ENCODE assay signal across 1 cellular context in the genomic region with DNA sequence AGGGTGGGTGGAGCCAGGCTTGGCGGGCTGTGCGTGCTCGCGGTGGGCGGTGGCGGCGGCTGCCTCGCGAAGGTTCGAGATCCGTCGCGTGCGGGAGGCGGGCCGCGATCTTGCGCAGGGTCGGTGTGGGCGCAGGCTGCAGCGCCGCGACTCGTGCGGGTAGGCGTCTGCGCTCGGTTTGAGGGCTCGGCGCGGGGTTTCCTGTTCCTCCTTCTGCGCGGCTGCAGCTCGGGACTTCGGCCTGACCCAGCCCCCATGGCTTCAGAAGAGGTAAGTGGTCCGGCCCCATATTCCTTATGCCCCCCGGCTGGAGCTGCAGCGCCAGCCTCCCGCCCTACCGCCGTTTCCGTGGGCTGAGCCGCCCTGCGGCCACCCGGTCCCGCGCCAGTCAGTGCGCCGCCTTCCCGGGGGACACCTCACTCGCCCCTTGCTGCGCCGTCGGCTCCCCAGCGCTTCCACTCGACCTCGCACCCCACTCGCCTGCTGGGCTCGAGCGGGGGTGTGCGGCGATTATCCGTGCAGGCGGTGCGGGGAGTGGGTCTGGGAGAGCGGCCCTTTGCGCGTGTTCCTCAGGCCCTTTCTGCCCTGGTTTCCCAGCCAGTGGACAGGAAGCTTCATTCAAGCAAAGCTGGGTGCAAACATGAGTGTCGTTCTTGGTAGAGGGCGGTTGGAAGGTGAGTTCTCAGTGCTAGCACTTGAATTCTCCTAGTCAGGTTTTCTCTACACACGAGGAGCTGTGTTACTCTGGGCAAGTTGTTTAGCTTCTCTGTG.
TF ChIP-seq lines count a peak whose summit lies in the region.

A gene with protein sequence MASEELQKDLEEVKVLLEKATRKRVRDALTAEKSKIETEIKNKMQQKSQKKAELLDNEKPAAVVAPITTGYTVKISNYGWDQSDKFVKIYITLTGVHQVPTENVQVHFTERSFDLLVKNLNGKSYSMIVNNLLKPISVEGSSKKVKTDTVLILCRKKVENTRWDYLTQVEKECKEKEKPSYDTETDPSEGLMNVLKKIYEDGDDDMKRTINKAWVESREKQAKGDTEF (plus strand): TSS at position 22 of the 771 bp plus-strand sequence. CDS start 234 bp downstream, at position 256.

TF ChIP-seq in HepG2, 621 proteins besides CTCF, POLR2A, EP300 and RAD21 (continues in another document):
- TF ChIP-seq, protein P1, sequence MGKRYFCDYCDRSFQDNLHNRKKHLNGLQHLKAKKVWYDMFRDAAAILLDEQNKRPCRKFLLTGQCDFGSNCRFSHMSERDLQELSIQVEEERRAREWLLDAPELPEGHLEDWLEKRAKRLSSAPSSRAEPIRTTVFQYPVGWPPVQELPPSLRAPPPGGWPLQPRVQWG (CRISPR knock-in tag; IDR thresholded peaks at IDR 0.05; ENCODE audit: borderline replicate concordance, low read depth), result no peak
- TF ChIP-seq ZFYVE20 (CRISPR knock-in tag; IDR thresholded peaks at IDR 0.05; ENCODE audit: borderline replicate concordance, low read depth) (peak; percentile 93), ZKSCAN1 (IDR thresholded peaks at IDR 0.05; ENCODE audit: low read length) (no peak), ZNF510 (CRISPR knock-in tag; IDR thresholded peaks at IDR 0.05; ENCODE audit: low read depth) (peak; percentile 99), NFYB (CRISPR knock-in tag; IDR thresholded peaks at IDR 0.05) (peak; percentile 8; the same call in 1 of the 2 replicates), ZSCAN25 (CRISPR knock-in tag; IDR thresholded peaks at IDR 0.05) (peak; percentile 55; the same call in 1 of the 2 replicates), ZNF124 (CRISPR knock-in tag; IDR thresholded peaks at IDR 0.05) (no peak), ZNF205 (CRISPR knock-in tag; IDR thresholded peaks at IDR 0.05) (peak; percentile 34; the same call in 1 of the 2 replicates), STAG1 (CRISPR knock-in tag; IDR thresholded peaks at IDR 0.05) (no peak), ZNF207 (IDR thresholded peaks at IDR 0.05; ENCODE audit: borderline replicate concordance) (no peak), NR1H2 (CRISPR knock-in tag; IDR thresholded peaks at IDR 0.05; ENCODE audit: borderline replicate concordance, low read depth) (0 out of 2 replicates have a peak, but pooled peaks have one; percentile 16), ZNF329 (CRISPR knock-in tag; IDR thresholded peaks at IDR 0.05; ENCODE audit: low read depth) (peak; percentile 78; the same call in 1 of the 2 replicates), RAD51 (IDR thresholded peaks at IDR 0.05; ENCODE audit: borderline replicate concordance) (no peak), NBN (conservative IDR thresholded peaks at IDR 0.05) (no peak), AHR (CRISPR knock-in tag; IDR thresholded peaks at IDR 0.05) (no peak; the same call in none of the 2 replicates), AKAP8 (CRISPR knock-in tag; IDR thresholded peaks at IDR 0.05) (peak; percentile 73; the same call in 1 of the 2 replicates), ZBTB1 (CRISPR knock-in tag; IDR thresholded peaks at IDR 0.05; ENCODE audit: borderline replicate concordance) (no peak), ZBTB8A (CRISPR knock-in tag; IDR thresholded peaks at IDR 0.05; ENCODE audit: borderline replicate concordance, low read depth) (peak; percentile 92; the same call in 1 of the 2 replicates), FOXK2 (IDR thresholded peaks at IDR 0.05) (no peak), BRD4 (CRISPR knock-in tag; IDR thresholded peaks at IDR 0.05) (0 out of 2 replicates have a peak, but pooled peaks have one; percentile 13), ZNF775 (CRISPR knock-in tag; IDR thresholded peaks at IDR 0.05; ENCODE audit: borderline replicate concordance) (peak; percentile 69; the same call in 1 of the 2 replicates), ZSCAN22 (CRISPR knock-in tag; IDR thresholded peaks at IDR 0.05) (peak; percentile 81; the same call in 1 of the 2 replicates), ZFY (CRISPR knock-in tag; IDR thresholded peaks at IDR 0.05) (peak; percentile 23; the same call in 1 of the 2 replicates), NFE2 (CRISPR knock-in tag; IDR thresholded peaks at IDR 0.05) (no peak), SALL1 (CRISPR knock-in tag; IDR thresholded peaks at IDR 0.05) (peak; percentile 90), SUZ12 (IDR thresholded peaks at IDR 0.05; ENCODE audit: low read depth, low read length) (no peak), MED1 (CRISPR knock-in tag; IDR thresholded peaks at IDR 0.05) (peak; percentile 37; the same call in 1 of the 2 replicates), ZNF878 (CRISPR knock-in tag; IDR thresholded peaks at IDR 0.05) (no peak; the same call in 1 of the 2 replicates), SRSF9 (IDR thresholded peaks at IDR 0.05; ENCODE audit: borderline replicate concordance, insufficient read depth, low read depth, low read length, poor library complexity, severe bottlenecking) (no peak), ZNF274 (CRISPR knock-in tag; IDR thresholded peaks at IDR 0.05) (peak; percentile 71), ZNF776 (CRISPR knock-in tag; IDR thresholded peaks at IDR 0.05) (0 out of 2 replicates have a peak, but pooled peaks have one; percentile 34), PHB2 (IDR thresholded peaks at IDR 0.05; ENCODE audit: partially characterized antibody) (no peak), ZNF670 (CRISPR knock-in tag; IDR thresholded peaks at IDR 0.05; ENCODE audit: borderline replicate concordance) (peak; percentile 70; the same call in 1 of the 2 replicates), PCBP1 (IDR thresholded peaks at IDR 0.05; ENCODE audit: borderline replicate concordance, low read depth, low read length) (no peak), ELF1 (CRISPR knock-in tag; IDR thresholded peaks at IDR 0.05) (no peak), ZNF75D (CRISPR knock-in tag; IDR thresholded peaks at IDR 0.05; ENCODE audit: borderline replicate concordance) (no peak)
- TF ChIP-seq, protein P2, sequence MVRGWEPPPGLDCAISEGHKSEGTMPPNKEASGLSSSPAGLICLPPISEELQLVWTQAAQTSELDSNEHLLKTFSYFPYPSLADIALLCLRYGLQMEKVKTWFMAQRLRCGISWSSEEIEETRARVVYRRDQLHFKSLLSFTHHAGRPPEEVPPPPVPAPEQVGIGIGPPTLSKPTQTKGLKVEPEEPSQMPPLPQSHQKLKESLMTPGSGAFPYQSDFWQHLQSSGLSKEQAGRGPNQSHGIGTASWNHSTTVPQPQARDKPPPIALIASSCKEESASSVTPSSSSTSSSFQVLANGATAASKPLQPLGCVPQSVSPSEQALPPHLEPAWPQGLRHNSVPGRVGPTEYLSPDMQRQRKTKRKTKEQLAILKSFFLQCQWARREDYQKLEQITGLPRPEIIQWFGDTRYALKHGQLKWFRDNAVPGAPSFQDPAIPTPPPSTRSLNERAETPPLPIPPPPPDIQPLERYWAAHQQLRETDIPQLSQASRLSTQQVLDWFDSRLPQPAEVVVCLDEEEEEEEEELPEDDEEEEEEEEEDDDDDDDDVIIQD (CRISPR knock-in tag; IDR thresholded peaks at IDR 0.05; ENCODE audit: low read depth), result no peak; the same call in 1 of the 2 replicates
- TF ChIP-seq, protein P3, sequence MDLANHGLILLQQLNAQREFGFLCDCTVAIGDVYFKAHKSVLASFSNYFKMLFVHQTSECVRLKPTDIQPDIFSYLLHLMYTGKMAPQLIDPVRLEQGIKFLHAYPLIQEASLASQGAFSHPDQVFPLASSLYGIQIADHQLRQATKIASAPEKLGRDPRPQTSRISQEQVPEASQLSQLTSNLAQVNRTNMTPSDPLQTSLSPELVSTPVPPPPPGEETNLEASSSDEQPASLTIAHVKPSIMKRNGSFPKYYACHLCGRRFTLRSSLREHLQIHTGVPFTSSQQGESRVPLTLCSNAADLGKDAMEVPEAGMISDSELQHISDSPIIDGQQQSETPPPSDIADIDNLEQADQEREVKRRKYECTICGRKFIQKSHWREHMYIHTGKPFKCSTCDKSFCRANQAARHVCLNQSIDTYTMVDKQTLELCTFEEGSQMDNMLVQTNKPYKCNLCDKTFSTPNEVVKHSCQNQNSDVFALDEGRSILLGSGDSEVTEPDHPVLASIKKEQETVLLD (CRISPR knock-in tag; IDR thresholded peaks at IDR 0.05; ENCODE audit: low read depth), result peak; percentile 58
- TF ChIP-seq, protein P4, sequence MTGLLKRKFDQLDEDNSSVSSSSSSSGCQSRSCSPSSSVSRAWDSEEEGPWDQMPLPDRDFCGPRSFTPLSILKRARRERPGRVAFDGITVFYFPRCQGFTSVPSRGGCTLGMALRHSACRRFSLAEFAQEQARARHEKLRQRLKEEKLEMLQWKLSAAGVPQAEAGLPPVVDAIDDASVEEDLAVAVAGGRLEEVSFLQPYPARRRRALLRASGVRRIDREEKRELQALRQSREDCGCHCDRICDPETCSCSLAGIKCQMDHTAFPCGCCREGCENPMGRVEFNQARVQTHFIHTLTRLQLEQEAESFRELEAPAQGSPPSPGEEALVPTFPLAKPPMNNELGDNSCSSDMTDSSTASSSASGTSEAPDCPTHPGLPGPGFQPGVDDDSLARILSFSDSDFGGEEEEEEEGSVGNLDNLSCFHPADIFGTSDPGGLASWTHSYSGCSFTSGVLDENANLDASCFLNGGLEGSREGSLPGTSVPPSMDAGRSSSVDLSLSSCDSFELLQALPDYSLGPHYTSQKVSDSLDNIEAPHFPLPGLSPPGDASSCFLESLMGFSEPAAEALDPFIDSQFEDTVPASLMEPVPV (CRISPR knock-in tag; IDR thresholded peaks at IDR 0.05), result peak; percentile 99
- TF ChIP-seq, protein P5, sequence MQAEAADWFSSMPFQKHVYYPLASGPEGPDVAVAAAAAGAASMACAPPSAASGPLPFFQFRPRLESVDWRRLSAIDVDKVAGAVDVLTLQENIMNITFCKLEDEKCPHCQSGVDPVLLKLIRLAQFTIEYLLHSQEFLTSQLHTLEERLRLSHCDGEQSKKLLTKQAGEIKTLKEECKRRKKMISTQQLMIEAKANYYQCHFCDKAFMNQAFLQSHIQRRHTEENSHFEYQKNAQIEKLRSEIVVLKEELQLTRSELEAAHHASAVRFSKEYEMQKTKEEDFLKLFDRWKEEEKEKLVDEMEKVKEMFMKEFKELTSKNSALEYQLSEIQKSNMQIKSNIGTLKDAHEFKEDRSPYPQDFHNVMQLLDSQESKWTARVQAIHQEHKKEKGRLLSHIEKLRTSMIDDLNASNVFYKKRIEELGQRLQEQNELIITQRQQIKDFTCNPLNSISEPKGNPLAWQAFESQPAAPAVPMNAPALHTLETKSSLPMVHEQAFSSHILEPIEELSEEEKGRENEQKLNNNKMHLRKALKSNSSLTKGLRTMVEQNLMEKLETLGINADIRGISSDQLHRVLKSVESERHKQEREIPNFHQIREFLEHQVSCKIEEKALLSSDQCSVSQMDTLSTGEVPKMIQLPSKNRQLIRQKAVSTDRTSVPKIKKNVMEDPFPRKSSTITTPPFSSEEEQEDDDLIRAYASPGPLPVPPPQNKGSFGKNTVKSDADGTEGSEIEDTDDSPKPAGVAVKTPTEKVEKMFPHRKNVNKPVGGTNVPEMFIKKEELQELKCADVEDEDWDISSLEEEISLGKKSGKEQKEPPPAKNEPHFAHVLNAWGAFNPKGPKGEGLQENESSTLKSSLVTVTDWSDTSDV (CRISPR knock-in tag; IDR thresholded peaks at IDR 0.05), result peak; percentile 96
- TF ChIP-seq, protein P6, sequence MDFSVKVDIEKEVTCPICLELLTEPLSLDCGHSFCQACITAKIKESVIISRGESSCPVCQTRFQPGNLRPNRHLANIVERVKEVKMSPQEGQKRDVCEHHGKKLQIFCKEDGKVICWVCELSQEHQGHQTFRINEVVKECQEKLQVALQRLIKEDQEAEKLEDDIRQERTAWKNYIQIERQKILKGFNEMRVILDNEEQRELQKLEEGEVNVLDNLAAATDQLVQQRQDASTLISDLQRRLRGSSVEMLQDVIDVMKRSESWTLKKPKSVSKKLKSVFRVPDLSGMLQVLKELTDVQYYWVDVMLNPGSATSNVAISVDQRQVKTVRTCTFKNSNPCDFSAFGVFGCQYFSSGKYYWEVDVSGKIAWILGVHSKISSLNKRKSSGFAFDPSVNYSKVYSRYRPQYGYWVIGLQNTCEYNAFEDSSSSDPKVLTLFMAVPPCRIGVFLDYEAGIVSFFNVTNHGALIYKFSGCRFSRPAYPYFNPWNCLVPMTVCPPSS (IDR thresholded peaks at IDR 0.05), result no peak
- TF ChIP-seq, protein P7, sequence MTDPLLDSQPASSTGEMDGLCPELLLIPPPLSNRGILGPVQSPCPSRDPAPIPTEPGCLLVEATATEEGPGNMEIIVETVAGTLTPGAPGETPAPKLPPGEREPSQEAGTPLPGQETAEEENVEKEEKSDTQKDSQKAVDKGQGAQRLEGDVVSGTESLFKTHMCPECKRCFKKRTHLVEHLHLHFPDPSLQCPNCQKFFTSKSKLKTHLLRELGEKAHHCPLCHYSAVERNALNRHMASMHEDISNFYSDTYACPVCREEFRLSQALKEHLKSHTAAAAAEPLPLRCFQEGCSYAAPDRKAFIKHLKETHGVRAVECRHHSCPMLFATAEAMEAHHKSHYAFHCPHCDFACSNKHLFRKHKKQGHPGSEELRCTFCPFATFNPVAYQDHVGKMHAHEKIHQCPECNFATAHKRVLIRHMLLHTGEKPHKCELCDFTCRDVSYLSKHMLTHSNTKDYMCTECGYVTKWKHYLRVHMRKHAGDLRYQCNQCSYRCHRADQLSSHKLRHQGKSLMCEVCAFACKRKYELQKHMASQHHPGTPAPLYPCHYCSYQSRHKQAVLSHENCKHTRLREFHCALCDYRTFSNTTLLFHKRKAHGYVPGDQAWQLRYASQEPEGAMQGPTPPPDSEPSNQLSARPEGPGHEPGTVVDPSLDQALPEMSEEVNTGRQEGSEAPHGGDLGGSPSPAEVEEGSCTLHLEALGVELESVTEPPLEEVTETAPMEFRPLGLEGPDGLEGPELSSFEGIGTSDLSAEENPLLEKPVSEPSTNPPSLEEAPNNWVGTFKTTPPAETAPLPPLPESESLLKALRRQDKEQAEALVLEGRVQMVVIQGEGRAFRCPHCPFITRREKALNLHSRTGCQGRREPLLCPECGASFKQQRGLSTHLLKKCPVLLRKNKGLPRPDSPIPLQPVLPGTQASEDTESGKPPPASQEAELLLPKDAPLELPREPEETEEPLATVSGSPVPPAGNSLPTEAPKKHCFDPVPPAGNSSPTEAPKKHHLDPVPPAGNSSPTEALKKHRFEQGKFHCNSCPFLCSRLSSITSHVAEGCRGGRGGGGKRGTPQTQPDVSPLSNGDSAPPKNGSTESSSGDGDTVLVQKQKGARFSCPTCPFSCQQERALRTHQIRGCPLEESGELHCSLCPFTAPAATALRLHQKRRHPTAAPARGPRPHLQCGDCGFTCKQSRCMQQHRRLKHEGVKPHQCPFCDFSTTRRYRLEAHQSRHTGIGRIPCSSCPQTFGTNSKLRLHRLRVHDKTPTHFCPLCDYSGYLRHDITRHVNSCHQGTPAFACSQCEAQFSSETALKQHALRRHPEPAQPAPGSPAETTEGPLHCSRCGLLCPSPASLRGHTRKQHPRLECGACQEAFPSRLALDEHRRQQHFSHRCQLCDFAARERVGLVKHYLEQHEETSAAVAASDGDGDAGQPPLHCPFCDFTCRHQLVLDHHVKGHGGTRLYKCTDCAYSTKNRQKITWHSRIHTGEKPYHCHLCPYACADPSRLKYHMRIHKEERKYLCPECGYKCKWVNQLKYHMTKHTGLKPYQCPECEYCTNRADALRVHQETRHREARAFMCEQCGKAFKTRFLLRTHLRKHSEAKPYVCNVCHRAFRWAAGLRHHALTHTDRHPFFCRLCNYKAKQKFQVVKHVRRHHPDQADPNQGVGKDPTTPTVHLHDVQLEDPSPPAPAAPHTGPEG (CRISPR knock-in tag; IDR thresholded peaks at IDR 0.05), result peak; percentile 89
- TF ChIP-seq, protein P8, sequence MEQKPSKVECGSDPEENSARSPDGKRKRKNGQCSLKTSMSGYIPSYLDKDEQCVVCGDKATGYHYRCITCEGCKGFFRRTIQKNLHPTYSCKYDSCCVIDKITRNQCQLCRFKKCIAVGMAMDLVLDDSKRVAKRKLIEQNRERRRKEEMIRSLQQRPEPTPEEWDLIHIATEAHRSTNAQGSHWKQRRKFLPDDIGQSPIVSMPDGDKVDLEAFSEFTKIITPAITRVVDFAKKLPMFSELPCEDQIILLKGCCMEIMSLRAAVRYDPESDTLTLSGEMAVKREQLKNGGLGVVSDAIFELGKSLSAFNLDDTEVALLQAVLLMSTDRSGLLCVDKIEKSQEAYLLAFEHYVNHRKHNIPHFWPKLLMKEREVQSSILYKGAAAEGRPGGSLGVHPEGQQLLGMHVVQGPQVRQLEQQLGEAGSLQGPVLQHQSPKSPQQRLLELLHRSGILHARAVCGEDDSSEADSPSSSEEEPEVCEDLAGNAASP (CRISPR knock-in tag; IDR thresholded peaks at IDR 0.05; ENCODE audit: borderline replicate concordance), result peak; percentile 36; the same call in 1 of the 2 replicates
